1 cellular context compared by ENCODE assay signal in genomic region chr10:80507484-80507880, GRCh38.
TF ChIP-seq lines count a peak whose summit lies in the region.

No MANE protein-coding gene starts in this region.

TF ChIP-seq in A549, 52 proteins besides CTCF, POLR2A, EP300 and RAD21 (continued from another document):
- no peak for TF ChIP-seq MAX (IDR thresholded peaks at IDR 0.05)
- TF ChIP-seq ZNF302 (CRISPR knock-in tag; IDR thresholded peaks at IDR 0.05), result no peak
- 0 out of 2 replicates have a peak, but pooled peaks have one; percentile 31 for TF ChIP-seq JUNB (IDR thresholded peaks at IDR 0.05)
- no peak for TF ChIP-seq REST (IDR thresholded peaks at IDR 0.05)
- TF ChIP-seq ESRRA (IDR thresholded peaks at IDR 0.05; ENCODE audit: borderline replicate concordance, low read length), result no peak
- TF ChIP-seq GATA3 (IDR thresholded peaks at IDR 0.05; ENCODE audit: borderline replicate concordance), result peak; percentile 39; the same call in 1 of the 2 replicates
- no peak for TF ChIP-seq SREBF2 (IDR thresholded peaks at IDR 0.05)
- peak; percentile 39 to 43; a peak in 3 of 4 replicates for TF ChIP-seq CEBPB (IDR thresholded peaks at IDR 0.05)
- no peak for TF ChIP-seq TFCP2L1 (CRISPR knock-in tag; IDR thresholded peaks at IDR 0.05)
- TF ChIP-seq POLR2AphosphoS2 (conservative IDR thresholded peaks at IDR 0.05; ENCODE audit: low read length), result no peak
- TF ChIP-seq CHD2 (IDR thresholded peaks at IDR 0.05; ENCODE audit: low read length, partially characterized antibody), result no peak
- TF ChIP-seq BCL3 (IDR thresholded peaks at IDR 0.05), result no peak
- TF ChIP-seq SMC3 (IDR thresholded peaks at IDR 0.05), result no peak
